Comparison of ENCODE assay signal across 1 cellular context in the genomic region with DNA sequence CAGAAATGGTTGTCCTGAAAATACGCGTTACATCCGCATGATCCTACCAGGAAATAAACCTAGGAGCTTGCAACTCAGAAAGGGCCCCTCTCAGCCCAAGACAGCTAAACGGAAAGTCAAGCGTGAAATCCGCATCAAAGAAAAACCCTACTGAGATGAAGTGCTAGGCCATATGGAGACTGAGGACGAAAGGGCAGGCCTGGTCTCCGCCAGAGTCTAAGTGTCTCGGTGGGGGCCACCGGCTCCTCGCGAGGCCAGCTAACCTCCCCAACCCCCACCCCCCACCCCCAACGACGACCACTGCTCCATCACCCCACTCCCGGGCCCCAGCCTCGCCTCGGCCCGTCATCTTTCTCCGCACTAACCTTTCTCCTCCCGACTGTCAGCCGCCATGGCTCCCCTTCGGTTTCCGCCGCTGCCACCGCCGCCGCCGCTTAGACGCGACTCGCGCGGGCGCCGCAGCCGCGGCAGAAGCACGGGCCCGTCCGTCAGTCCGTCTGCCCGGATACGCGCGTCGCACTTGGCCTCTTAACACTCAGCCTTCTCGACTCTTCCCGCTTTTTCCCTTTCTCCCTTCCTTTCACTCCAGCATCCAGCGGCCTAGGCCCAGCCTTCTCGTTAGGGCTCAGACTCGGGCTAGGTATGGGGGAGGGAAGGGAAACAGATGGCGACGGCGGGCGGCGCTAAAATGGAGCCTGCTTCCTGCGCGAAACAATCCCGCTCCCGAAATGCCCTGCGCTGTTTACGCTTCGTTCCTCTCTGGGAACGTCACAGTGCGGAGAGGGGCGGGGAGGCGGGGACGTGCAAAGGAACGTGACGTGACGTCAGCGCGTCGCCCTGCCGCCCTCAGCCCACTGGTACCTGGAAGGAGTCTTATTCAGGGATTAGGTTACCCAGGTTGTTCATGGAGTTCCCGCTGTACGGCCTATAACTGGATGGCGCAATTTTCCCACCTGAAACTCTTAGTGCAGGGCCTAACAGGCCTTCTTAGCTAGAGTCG.
TF ChIP-seq lines count a peak whose summit lies in the region.

A gene (minus strand): TSS at position 730 of the 1,000 bp plus-strand sequence. CDS start 337 bp downstream, at position 393.

TF ChIP-seq in HepG2, 621 proteins besides CTCF, POLR2A, EP300 and RAD21 (continued from another document and continues in another):
- TF ChIP-seq, protein P1, sequence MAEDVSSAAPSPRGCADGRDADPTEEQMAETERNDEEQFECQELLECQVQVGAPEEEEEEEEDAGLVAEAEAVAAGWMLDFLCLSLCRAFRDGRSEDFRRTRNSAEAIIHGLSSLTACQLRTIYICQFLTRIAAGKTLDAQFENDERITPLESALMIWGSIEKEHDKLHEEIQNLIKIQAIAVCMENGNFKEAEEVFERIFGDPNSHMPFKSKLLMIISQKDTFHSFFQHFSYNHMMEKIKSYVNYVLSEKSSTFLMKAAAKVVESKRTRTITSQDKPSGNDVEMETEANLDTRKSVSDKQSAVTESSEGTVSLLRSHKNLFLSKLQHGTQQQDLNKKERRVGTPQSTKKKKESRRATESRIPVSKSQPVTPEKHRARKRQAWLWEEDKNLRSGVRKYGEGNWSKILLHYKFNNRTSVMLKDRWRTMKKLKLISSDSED (CRISPR knock-in tag; IDR thresholded peaks at IDR 0.05) = peak; percentile 75; the same call in 1 of the 2 replicates
- TF ChIP-seq ZMYM3 (CRISPR knock-in tag; IDR thresholded peaks at IDR 0.05) = no peak
- TF ChIP-seq, protein P2, sequence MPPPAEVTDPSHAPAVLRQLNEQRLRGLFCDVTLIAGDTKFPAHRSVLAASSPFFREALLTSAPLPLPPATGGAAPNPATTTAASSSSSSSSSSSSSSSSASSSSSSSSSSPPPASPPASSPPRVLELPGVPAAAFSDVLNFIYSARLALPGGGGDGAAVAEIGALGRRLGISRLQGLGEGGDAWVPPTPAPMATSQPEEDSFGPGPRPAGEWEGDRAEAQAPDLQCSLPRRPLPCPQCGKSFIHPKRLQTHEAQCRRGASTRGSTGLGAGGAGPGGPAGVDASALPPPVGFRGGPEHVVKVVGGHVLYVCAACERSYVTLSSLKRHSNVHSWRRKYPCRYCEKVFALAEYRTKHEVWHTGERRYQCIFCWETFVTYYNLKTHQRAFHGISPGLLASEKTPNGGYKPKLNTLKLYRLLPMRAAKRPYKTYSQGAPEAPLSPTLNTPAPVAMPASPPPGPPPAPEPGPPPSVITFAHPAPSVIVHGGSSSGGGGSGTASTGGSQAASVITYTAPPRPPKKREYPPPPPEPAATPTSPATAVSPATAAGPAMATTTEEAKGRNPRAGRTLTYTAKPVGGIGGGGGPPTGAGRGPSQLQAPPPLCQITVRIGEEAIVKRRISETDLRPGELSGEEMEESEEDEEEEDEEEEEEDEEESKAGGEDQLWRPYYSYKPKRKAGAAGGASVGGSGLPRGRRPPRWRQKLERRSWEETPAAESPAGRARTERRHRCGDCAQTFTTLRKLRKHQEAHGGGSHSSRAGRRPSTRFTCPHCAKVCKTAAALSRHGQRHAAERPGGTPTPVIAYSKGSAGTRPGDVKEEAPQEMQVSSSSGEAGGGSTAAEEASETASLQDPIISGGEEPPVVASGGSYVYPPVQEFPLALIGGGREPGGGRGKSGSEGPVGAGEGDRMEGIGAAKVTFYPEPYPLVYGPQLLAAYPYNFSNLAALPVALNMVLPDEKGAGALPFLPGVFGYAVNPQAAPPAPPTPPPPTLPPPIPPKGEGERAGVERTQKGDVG (CRISPR knock-in tag; IDR thresholded peaks at IDR 0.05; ENCODE audit: borderline replicate concordance) = peak; percentile 85; the same call in 1 of the 2 replicates
- TF ChIP-seq HDAC6 (IDR thresholded peaks at IDR 0.05; ENCODE audit: low read depth, low read length) = no peak
- TF ChIP-seq ZNF33B (CRISPR knock-in tag; IDR thresholded peaks at IDR 0.05) = no peak
- peak; percentile 94 for TF ChIP-seq FOXK2 (IDR thresholded peaks at IDR 0.05)
- peak; percentile 91 for TF ChIP-seq POLR2G (IDR thresholded peaks at IDR 0.05; ENCODE audit: low read depth, low read length)
- TF ChIP-seq, protein P3, sequence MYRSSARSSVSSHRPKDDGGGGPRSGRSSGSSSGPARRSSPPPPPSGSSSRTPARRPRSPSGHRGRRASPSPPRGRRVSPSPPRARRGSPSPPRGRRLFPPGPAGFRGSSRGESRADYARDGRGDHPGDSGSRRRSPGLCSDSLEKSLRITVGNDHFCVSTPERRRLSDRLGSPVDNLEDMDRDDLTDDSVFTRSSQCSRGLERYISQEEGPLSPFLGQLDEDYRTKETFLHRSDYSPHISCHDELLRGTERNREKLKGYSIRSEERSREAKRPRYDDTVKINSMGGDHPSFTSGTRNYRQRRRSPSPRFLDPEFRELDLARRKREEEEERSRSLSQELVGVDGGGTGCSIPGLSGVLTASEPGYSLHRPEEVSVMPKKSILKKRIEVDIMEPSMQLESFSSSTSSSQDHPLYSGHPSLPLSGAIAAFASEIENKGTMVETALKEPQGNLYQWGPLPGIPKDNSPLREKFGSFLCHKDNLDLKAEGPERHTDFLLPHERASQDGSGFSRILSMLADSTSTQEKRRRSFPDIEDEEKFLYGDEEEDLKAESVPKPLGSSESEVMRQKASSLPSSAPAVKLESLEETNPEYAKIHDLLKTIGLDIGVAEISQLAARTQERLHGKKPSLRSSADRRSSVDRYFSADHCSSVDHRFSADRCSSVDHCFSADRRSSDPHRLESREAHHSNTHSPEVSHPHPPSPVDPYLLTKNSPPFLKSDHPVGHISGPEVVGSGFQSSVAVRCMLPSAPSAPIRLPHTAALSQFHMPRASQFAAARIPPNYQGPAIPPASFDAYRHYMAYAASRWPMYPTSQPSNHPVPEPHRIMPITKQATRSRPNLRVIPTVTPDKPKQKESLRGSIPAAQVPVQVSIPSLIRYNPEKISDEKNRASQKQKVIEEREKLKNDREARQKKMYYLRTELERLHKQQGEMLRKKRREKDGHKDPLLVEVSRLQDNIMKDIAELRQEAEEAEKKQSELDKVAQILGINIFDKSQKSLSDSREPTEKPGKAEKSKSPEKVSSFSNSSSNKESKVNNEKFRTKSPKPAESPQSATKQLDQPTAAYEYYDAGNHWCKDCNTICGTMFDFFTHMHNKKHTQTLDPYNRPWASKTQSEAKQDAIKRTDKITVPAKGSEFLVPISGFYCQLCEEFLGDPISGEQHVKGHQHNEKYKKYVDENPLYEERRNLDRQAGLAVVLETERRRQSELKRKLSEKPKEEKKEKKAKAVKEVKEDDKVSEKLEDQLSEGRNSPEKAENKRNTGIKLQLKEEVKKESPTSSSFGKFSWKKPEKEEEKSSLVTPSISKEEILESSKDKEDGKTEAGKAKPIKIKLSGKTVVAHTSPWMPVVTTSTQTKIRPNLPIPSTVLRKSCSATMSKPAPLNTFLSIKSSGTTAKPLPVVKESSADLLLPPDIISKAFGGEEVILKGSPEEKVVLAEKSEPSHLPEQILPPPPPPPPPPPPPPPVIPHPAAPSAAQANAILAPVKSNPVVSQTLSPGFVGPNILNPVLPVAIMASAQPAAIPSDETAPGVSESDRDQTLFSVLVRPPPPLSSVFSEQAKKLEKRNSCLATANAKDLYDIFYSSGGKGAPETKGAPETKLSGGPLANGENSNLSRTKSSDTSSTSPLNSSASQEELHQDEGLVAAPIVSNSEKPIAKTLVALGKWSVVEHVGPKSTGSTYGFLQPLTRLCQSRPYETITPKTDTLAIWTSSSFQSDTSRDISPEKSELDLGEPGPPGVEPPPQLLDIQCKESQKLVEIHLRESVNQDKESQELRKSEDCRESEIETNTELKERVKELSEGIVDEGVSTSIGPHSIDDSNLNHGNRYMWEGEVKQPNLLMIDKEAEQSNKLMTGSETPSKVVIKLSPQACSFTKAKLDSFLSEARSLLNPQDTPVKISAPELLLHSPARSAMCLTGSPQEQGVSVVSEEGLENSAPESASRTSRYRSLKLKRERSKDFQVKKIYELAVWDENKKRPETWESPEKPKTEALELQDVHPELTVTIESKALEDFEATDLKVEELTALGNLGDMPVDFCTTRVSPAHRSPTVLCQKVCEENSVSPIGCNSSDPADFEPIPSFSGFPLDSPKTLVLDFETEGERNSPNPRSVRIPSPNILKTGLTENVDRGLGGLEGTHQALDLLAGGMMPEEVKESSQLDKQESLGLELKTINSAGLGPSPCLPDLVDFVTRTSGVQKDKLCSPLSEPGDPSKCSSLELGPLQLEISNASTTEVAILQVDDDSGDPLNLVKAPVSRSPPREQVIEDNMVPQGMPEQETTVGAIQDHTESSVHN (CRISPR knock-in tag; IDR thresholded peaks at IDR 0.05) = peak; percentile 66; the same call in 1 of the 2 replicates
- TF ChIP-seq CEBPB (IDR thresholded peaks at IDR 0.05; ENCODE audit: borderline replicate concordance, low read depth, low read length) = no peak
- TF ChIP-seq, protein P4, sequence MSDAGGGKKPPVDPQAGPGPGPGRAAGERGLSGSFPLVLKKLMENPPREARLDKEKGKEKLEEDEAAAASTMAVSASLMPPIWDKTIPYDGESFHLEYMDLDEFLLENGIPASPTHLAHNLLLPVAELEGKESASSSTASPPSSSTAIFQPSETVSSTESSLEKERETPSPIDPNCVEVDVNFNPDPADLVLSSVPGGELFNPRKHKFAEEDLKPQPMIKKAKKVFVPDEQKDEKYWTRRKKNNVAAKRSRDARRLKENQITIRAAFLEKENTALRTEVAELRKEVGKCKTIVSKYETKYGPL (CRISPR knock-in tag; IDR thresholded peaks at IDR 0.05) = 0 out of 2 replicates have a peak, but pooled peaks have one; percentile 29
- no peak for TF ChIP-seq ZNF264 (CRISPR knock-in tag; IDR thresholded peaks at IDR 0.05)
- peak; percentile 46; the same call in 1 of the 2 replicates for TF ChIP-seq ZC3H4 (CRISPR knock-in tag; IDR thresholded peaks at IDR 0.05; ENCODE audit: borderline replicate concordance)
- peak; percentile 72 for TF ChIP-seq ESRRA (CRISPR knock-in tag; IDR thresholded peaks at IDR 0.05; ENCODE audit: low read depth)
- TF ChIP-seq, protein P5, sequence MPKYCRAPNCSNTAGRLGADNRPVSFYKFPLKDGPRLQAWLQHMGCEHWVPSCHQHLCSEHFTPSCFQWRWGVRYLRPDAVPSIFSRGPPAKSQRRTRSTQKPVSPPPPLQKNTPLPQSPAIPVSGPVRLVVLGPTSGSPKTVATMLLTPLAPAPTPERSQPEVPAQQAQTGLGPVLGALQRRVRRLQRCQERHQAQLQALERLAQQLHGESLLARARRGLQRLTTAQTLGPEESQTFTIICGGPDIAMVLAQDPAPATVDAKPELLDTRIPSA (CRISPR knock-in tag; IDR thresholded peaks at IDR 0.05; ENCODE audit: borderline replicate concordance) = no peak
- no peak for TF ChIP-seq ATM (IDR thresholded peaks at IDR 0.05; ENCODE audit: borderline replicate concordance)
- TF ChIP-seq ZNF350 (CRISPR knock-in tag; IDR thresholded peaks at IDR 0.05; ENCODE audit: borderline replicate concordance, low read depth) = peak; percentile 94; the same call in 1 of the 2 replicates
- no peak for TF ChIP-seq SMC3 (IDR thresholded peaks at IDR 0.05; ENCODE audit: low read length)
- TF ChIP-seq, protein P6, sequence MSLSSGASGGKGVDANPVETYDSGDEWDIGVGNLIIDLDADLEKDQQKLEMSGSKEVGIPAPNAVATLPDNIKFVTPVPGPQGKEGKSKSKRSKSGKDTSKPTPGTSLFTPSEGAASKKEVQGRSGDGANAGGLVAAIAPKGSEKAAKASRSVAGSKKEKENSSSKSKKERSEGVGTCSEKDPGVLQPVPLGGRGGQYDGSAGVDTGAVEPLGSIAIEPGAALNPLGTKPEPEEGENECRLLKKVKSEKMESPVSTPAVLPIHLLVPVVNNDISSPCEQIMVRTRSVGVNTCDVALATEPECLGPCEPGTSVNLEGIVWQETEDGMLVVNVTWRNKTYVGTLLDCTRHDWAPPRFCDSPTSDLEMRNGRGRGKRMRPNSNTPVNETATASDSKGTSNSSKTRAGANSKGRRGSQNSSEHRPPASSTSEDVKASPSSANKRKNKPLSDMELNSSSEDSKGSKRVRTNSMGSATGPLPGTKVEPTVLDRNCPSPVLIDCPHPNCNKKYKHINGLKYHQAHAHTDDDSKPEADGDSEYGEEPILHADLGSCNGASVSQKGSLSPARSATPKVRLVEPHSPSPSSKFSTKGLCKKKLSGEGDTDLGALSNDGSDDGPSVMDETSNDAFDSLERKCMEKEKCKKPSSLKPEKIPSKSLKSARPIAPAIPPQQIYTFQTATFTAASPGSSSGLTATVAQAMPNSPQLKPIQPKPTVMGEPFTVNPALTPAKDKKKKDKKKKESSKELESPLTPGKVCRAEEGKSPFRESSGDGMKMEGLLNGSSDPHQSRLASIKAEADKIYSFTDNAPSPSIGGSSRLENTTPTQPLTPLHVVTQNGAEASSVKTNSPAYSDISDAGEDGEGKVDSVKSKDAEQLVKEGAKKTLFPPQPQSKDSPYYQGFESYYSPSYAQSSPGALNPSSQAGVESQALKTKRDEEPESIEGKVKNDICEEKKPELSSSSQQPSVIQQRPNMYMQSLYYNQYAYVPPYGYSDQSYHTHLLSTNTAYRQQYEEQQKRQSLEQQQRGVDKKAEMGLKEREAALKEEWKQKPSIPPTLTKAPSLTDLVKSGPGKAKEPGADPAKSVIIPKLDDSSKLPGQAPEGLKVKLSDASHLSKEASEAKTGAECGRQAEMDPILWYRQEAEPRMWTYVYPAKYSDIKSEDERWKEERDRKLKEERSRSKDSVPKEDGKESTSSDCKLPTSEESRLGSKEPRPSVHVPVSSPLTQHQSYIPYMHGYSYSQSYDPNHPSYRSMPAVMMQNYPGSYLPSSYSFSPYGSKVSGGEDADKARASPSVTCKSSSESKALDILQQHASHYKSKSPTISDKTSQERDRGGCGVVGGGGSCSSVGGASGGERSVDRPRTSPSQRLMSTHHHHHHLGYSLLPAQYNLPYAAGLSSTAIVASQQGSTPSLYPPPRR (CRISPR knock-in tag; IDR thresholded peaks at IDR 0.05; ENCODE audit: borderline replicate concordance) = peak; percentile 83; the same call in 1 of the 2 replicates
- TF ChIP-seq TARDBP (CRISPR knock-in tag; IDR thresholded peaks at IDR 0.05) = peak; percentile 90
- TF ChIP-seq ZNF460 (CRISPR knock-in tag; IDR thresholded peaks at IDR 0.05; ENCODE audit: borderline replicate concordance) = no peak
- TF ChIP-seq, protein P7, sequence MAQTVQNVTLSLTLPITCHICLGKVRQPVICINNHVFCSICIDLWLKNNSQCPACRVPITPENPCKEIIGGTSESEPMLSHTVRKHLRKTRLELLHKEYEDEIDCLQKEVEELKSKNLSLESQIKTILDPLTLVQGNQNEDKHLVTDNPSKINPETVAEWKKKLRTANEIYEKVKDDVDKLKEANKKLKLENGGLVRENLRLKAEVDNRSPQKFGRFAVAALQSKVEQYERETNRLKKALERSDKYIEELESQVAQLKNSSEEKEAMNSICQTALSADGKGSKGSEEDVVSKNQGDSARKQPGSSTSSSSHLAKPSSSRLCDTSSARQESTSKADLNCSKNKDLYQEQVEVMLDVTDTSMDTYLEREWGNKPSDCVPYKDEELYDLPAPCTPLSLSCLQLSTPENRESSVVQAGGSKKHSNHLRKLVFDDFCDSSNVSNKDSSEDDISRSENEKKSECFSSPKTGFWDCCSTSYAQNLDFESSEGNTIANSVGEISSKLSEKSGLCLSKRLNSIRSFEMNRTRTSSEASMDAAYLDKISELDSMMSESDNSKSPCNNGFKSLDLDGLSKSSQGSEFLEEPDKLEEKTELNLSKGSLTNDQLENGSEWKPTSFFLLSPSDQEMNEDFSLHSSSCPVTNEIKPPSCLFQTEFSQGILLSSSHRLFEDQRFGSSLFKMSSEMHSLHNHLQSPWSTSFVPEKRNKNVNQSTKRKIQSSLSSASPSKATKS (CRISPR knock-in tag; IDR thresholded peaks at IDR 0.05) = no peak
- peak; percentile 15; the same call in 1 of the 2 replicates for TF ChIP-seq SIN3B (IDR thresholded peaks at IDR 0.05; ENCODE audit: low read length)
- peak; percentile 97 for TF ChIP-seq ZFY (CRISPR knock-in tag; IDR thresholded peaks at IDR 0.05)
- TF ChIP-seq CCDC6 (CRISPR knock-in tag; IDR thresholded peaks at IDR 0.05) = no peak; the same call in 1 of the 2 replicates
